25 cellular contexts compared by ENCODE assay signal in the genomic region with DNA sequence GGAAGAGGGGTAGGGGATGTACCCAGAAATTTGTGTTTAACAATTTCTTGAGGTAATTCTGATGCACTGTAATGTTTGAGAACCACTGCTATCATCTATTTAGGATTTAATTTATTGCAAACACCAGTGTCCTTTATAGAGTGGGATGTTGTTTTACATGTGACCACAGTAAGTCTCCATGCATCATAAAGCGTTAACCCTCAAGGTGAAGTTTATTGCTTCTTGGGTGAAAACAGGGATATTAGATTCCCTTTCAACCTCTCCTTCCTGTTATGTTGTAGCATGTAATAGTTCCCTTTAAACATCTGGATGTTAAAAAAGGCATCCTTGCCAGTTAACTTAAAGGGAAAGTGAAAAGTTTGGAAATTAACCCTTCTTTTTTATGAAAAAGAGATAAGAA.
"Had no signal": no experiment of that assay in that cellular context is flagged by ENCODE, and none has a peak within 500 bp of the region (broad histone marks: within the 10 kb centered on the region; RNA-seq: fewer than 3 reads in every experiment).

No MANE protein-coding gene starts in this region.

- H3K4me3 ChIP-seq: coronary artery, dorsolateral prefrontal cortex, esophagus muscularis mucosa, gastroesophageal sphincter, heart left ventricle, hepatocyte, left lung, lower lobe of right lung, mucosa of descending colon had no signal

- H3K27me3 ChIP-seq: dorsolateral prefrontal cortex, esophagus muscularis mucosa, foreskin keratinocyte, gastroesophageal sphincter, heart left ventricle, hepatocyte, left lung had no signal

- H3K79me2 ChIP-seq: hepatocyte had no signal

- H3K4me2 ChIP-seq: hepatocyte had no signal

- FAIRE-seq: endothelial cell of umbilical vein, frontal cortex, kidney had no signal

- H3K9me3 ChIP-seq: esophagus muscularis mucosa, lower lobe of right lung had no signal

- H2AFZ ChIP-seq: hepatocyte had no signal

- DNase-seq: dermis blood vessel endothelial cell; dorsolateral prefrontal cortex; effector CD4-positive, alpha-beta T cell; effector memory CD4-positive, alpha-beta T cell; foreskin keratinocyte; heart left ventricle; hypothalamus; immature natural killer cell; islet precursor cell; kidney; kidney glomerular epithelial cell; left colon; left lung; left ventricle myocardium superior; lower lobe of right lung; mesenchymal stem cell; mucosa of descending colon; naive B cell; naive thymus-derived CD8-positive, alpha-beta T cell had no signal

- H3K36me3 ChIP-seq: esophagus muscularis mucosa, gastroesophageal sphincter, heart left ventricle, left lung, lower lobe of right lung had no signal

- H3K27ac ChIP-seq: coronary artery, dorsolateral prefrontal cortex, esophagus muscularis mucosa, foreskin keratinocyte, gastroesophageal sphincter, heart left ventricle, hepatocyte, left lung, lower lobe of right lung had no signal

- ATAC-seq: foreskin keratinocyte; gastroesophageal sphincter; heart left ventricle; left lung; left ventricle myocardium superior; lower lobe of right lung; mucosa of descending colon; naive thymus-derived CD8-positive, alpha-beta T cell had no signal

- H3K4me1 ChIP-seq: esophagus muscularis mucosa, foreskin keratinocyte, gastroesophageal sphincter, heart left ventricle, left lung, lower lobe of right lung had no signal
